ENCODE assay signal across 14 cellular contexts in genomic region chr2:26191316-26192159, GRCh38.
"Had no signal": no experiment of that assay in that cellular context is flagged by ENCODE, and none has a peak within 500 bp of the region (broad histone marks: within the 10 kb centered on the region; RNA-seq: fewer than 3 reads in every experiment).

No MANE protein-coding gene starts in this region.

- FAIRE-seq: TTC549 had no signal

- H3K4me3 Mint-ChIP-seq: activated naive CD4-positive, alpha-beta T cell treated with anti-CD3 and anti-CD28 coated beads, Interleukin-2, amount 10 ng/mL, durations not matched to agents 7 days and 5 days; natural killer cell treated with Interleukin-12 subunit alpha and Interleukin-12 subunit beta and Interleukin-15 and Interleukin-18, amount 100 ng/mL, for 72 hours; stimulated activated naive CD8-positive, alpha-beta T cell treated with anti-CD3 and anti-CD28 coated beads, Interleukin-15, Interleukin-2, amounts not matched to agents 100 ng/mL and 50 ng/mL, for 24 hours had no signal

- H3K27ac ChIP-seq: adrenal gland, epithelial cell of prostate, upper lobe of right lung had no signal

- H3K9me3 Mint-ChIP-seq: activated naive CD4-positive, alpha-beta T cell treated with anti-CD3 and anti-CD28 coated beads, Interleukin-2, amount 10 ng/mL, durations not matched to agents 7 days and 5 days; natural killer cell treated with Interleukin-12 subunit alpha and Interleukin-12 subunit beta and Interleukin-15 and Interleukin-18, amount 100 ng/mL, for 72 hours; stimulated activated naive CD8-positive, alpha-beta T cell treated with anti-CD3 and anti-CD28 coated beads, Interleukin-15, Interleukin-2, amounts not matched to agents 100 ng/mL and 50 ng/mL, for 24 hours had no signal

- H3K36me3 Mint-ChIP-seq: natural killer cell treated with Interleukin-12 subunit alpha and Interleukin-12 subunit beta and Interleukin-15 and Interleukin-18, amount 100 ng/mL, for 72 hours had no signal

- H3K4me3 ChIP-seq: adrenal gland, lung, upper lobe of right lung had no signal

- H3K27me3 ChIP-seq: adrenal gland, upper lobe of right lung had no signal

- H3K9me3 ChIP-seq: adrenal gland, upper lobe of right lung had no signal

- ATAC-seq: activated CD4-positive, CD25-positive, alpha-beta regulatory T cell treated with anti-CD3 and anti-CD28 coated beads, Interleukin-2, amount 50 U/mL, for 24 hours; natural killer cell treated with Interleukin-12 subunit alpha and Interleukin-12 subunit beta and Interleukin-15 and Interleukin-18, amount 100 ng/mL, for 72 hours; sciatic nerve; upper lobe of right lung had no signal

- H3K27me3 Mint-ChIP-seq: activated naive CD4-positive, alpha-beta T cell treated with anti-CD3 and anti-CD28 coated beads, Interleukin-2, amount 10 ng/mL, durations not matched to agents 7 days and 5 days; natural killer cell treated with Interleukin-12 subunit alpha and Interleukin-12 subunit beta and Interleukin-15 and Interleukin-18, amount 100 ng/mL, for 72 hours; stimulated activated naive CD8-positive, alpha-beta T cell treated with anti-CD3 and anti-CD28 coated beads, Interleukin-15, Interleukin-2, amounts not matched to agents 100 ng/mL and 50 ng/mL, for 24 hours had no signal

- DNase-seq: activated CD4-positive, alpha-beta T cell treated with anti-CD3 and anti-CD28 coated beads, Interleukin-2, amount 50 U/mL, for 48 hours; activated naive CD4-positive, alpha-beta T cell treated with anti-CD3 and anti-CD28 coated beads, Interleukin-2, amount 10 ng/mL, durations not matched to agents 7 days and 5 days; adrenal gland; effector memory CD4-positive, alpha-beta T cell; hippocampal formation; T-helper 2 cell; upper lobe of right lung had no signal

- H3K27ac Mint-ChIP-seq: activated naive CD4-positive, alpha-beta T cell treated with anti-CD3 and anti-CD28 coated beads, Interleukin-2, amount 10 ng/mL, durations not matched to agents 7 days and 5 days; natural killer cell treated with Interleukin-12 subunit alpha and Interleukin-12 subunit beta and Interleukin-15 and Interleukin-18, amount 100 ng/mL, for 72 hours; stimulated activated naive CD8-positive, alpha-beta T cell treated with anti-CD3 and anti-CD28 coated beads, Interleukin-15, Interleukin-2, amounts not matched to agents 100 ng/mL and 50 ng/mL, for 24 hours had no signal

- H3K4me1 ChIP-seq: adrenal gland, upper lobe of right lung had no signal
